In the genomic region with DNA sequence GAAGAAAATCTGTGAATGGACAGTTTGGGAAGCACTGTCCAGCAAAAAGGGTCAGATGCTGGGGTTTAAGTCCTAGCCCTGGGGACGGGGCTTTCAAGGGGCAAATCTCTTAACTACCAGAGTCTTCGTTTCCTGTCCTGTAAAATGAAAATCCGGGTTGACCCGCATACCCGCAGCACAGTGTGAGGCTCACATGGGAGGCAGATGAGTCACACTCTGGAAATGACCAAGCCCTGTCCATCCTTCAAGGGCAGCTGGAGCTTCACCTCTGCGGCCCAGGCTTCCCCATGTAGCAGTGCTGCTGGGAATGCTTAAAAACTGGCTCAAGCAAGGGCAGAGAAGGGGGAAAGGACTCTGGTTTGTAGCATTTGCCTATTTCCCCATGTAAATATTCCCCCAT, we compare ENCODE assay signal across 21 cellular contexts. TPM values are rescaled to one million over a fixed set of nuclear protein-coding genes. Genes with fewer than 3 reads are reported as not detected.
DNase-seq lines count a peak whose midpoint lies in the region; ATAC-seq and TF ChIP-seq lines count a peak whose summit lies in the region.
"Had no signal": no experiment of that assay in that cellular context is flagged by ENCODE, and none has a peak within 500 bp of the region (broad histone marks: within the 10 kb centered on the region; RNA-seq: fewer than 3 reads in every experiment).

No MANE protein-coding gene starts in this region.

- no peak overlapping the region for H3K27ac ChIP-seq in PC-9
- H3K27ac ChIP-seq in esophagus muscularis mucosa (replicated peaks in 1 of 4): peak overlapping the region; percentile 80 to 94 (median 88)
- H3K27ac ChIP-seq: tibial artery had no signal

- H3K79me2 ChIP-seq in PC-9 (ENCODE audit: low read depth): no peaks in the 10 kb centered on the region

- BruUV-seq in PC-9 (replicated peaks; lab: Mats Ljungman, UMichigan): no TSS peak

- TF ChIP-seq EP300 in esophagus muscularis mucosa (IDR thresholded peaks at IDR 0.05): no peak

- DNase-seq in EL (peak; percentile 85), PC-9 (no peak), esophagus muscularis mucosa (ENCODE audit: extremely low spot score) (no peak), myocyte (ENCODE audit: low read depth) (peak; percentile 49), COR-L47 (lab: John Stamatoyannopoulos, UW) (no peak), GM10266 (ENCODE audit: extremely low spot score) (no peak)
- DNase-seq: activated CD4-positive, alpha-beta T cell treated with anti-CD3 and anti-CD28 coated beads for 48 hours; activated T-cell treated with anti-CD3 and anti-CD28 coated beads, Interleukin-2, amount 50 U/mL, for 72 hours; effector CD4-positive, alpha-beta T cell; NCI-H1436 treated with DMSO at 0.1 percent for 48 hours; NCI-H510A treated with DMSO at 0.1 percent for 48 hours; RPMI8226; stimulated activated CD4-positive, alpha-beta T cell treated with anti-CD3 and anti-CD28 coated beads, Interleukin-2, amount 100 ng/mL, for 24 hours; stimulated activated CD8-positive, alpha-beta memory T cell treated with anti-CD3 and anti-CD28 coated beads, Interleukin-4, amount 100 ng/mL, for 48 hours; T-helper 2 cell; tibial artery had no signal

- WGBS in esophagus muscularis mucosa: 55% methylated on average over 6 of the region's 6 CpGs

- no peaks in the 10 kb centered on the region for H3K9me2 ChIP-seq in PC-9 (ENCODE audit: insufficient read depth)

- TF ChIP-seq CTCF in PC-9 (conservative IDR thresholded peaks at IDR 0.05) (no peak), esophagus muscularis mucosa (IDR thresholded peaks at IDR 0.05) (no peak), GM10266 (IDR thresholded peaks at IDR 0.05; ENCODE audit: control insufficient read depth, insufficient read depth, low read depth, missing control alignments) (no peak)

- no peak for ATAC-seq in GM21367 (IDR thresholded peaks at IDR 0.05; ENCODE audit: unreplicated experiment)
- no peak for ATAC-seq in HG03342 (IDR thresholded peaks at IDR 0.05; ENCODE audit: unreplicated experiment)

- H2AFZ ChIP-seq in PC-9: no peak overlapping the region

- intact Hi-C loops in PC-9 (cut with micrococcal nuclease; ENCODE audit: unreplicated experiment) (no loop called here), esophagus muscularis mucosa (cut with DNase I) (no loop called here)

- POLR2A ChIA-PET in PC-9 (lab: Charles Lee; ENCODE audit: unreplicated experiment): no interaction called here

- H3K27me3 ChIP-seq in PC-9 (ENCODE audit: insufficient read depth, low read depth) (no peaks in the 10 kb centered on the region), esophagus muscularis mucosa (no peaks in the 10 kb centered on the region)
- H3K27me3 ChIP-seq: tibial artery had no signal

- peaks cover 26% of the 10 kb centered on the region for H3F3A ChIP-seq in PC-9 (ENCODE audit: insufficient read depth, low read depth)

- H3K4me2 ChIP-seq in PC-9: peak overlapping the region; percentile 23; the same call in 1 of the 2 replicates

- no peaks in the 10 kb centered on the region for H3K36me3 ChIP-seq in PC-9 (ENCODE audit: low read depth)
- peaks cover 12 to 72% (median 52%) of the 10 kb centered on the region in 4 donors for H3K36me3 ChIP-seq in esophagus muscularis mucosa

- H3K9me3 ChIP-seq in PC-9 (ENCODE audit: insufficient read depth, low read depth) (no peaks in the 10 kb centered on the region), esophagus muscularis mucosa (no peaks in the 10 kb centered on the region)
- H3K9me3 ChIP-seq: tibial artery had no signal

- H3K4me1 ChIP-seq in PC-9 (replicated peaks; ENCODE audit: insufficient read depth): peaks cover 36% of the 10 kb centered on the region
- peaks cover 34 to 61% (median 52%) of the 10 kb centered on the region in 4 donors for H3K4me1 ChIP-seq in esophagus muscularis mucosa

- H3K4me3 ChIP-seq in PC-9 (no peak overlapping the region), esophagus muscularis mucosa (no peak overlapping the region)
- H3K4me3 ChIP-seq: tibial artery had no signal

- no peak for TF ChIP-seq POLR2A in esophagus muscularis mucosa (IDR thresholded peaks at IDR 0.05; ENCODE audit: low read depth)

- H4K20me1 ChIP-seq in PC-9 (ENCODE audit: insufficient read depth): no peaks in the 10 kb centered on the region

- CTCF ChIA-PET in PC-9 (lab: Charles Lee): no interaction called here

RNA-seq across cellular contexts. Expression of gene FAM181A, which starts 19.0 kb away (rescaled TPM):
- not detected in 2 replicates for total RNA-seq in PC-9 (2021)
- not detected for total RNA-seq in esophagus muscularis mucosa
- not detected in 2 replicates for total RNA-seq in myocyte
- not detected for polyA plus RNA-seq in myocyte (2012)
- total RNA-seq: activated T-cell treated with anti-CD3 and anti-CD28 coated beads, Interleukin-2, amount 50 U/mL, for 72 hours; glomerular endothelial cell; kidney epithelial cell; pulmonary artery endothelial cell had no signal

RNA-seq across cellular contexts. Expression of gene ASB2, which starts 30.3 kb away (rescaled TPM):
- total RNA-seq in PC-9 (2021) (not detected in 2 replicates), esophagus muscularis mucosa (100 to 1,000 TPM in 3 of 4 donors, 10 to 100 TPM in 1; 53.5 to 164 (median 105) TPM), myocyte (0.73 and 8.9 TPM in 2 replicates)
- 1.5 TPM for polyA plus RNA-seq in myocyte (2012)
- total RNA-seq: pulmonary artery endothelial cell had no signal

RNA-seq across cellular contexts. Expression of gene CCDC197, which starts 51.0 kb away (rescaled TPM):
- total RNA-seq in PC-9 (2021): not detected in 2 replicates
- not detected for total RNA-seq in esophagus muscularis mucosa
- total RNA-seq in myocyte: not detected in 2 replicates
- polyA plus RNA-seq in myocyte (2012): not detected
- total RNA-seq: glomerular endothelial cell, kidney epithelial cell, pulmonary artery endothelial cell had no signal

Comparison
In these comparisons a context has a peak if more than half of its experiments do, and no peak if none do; other contexts are left out.
1. DNase-seq: peak in EL (single experiment) and myocyte (single experiment); none in PC-9 (0 of 2), esophagus muscularis mucosa (single experiment), COR-L47 (single experiment) and GM10266 (single experiment).